1 cellular context compared by ENCODE assay signal in genomic region chr2:119029297-119029696, GRCh38.
TF ChIP-seq lines count a peak whose summit lies in the region.

No MANE protein-coding gene starts in this region.

TF ChIP-seq in H1, 55 proteins besides CTCF, POLR2A, EP300 and RAD21 (continued from another document):
- no peak for TF ChIP-seq CHD7 (IDR thresholded peaks at IDR 0.05; ENCODE audit: insufficient replicate concordance, low read length)
- TF ChIP-seq SIX5 (IDR thresholded peaks at IDR 0.05; ENCODE audit: low read depth, low read length) = no peak
- TF ChIP-seq SRF (IDR thresholded peaks at IDR 0.05; ENCODE audit: low read depth, low read length) = no peak
- TF ChIP-seq E2F6 (IDR thresholded peaks at IDR 0.05) = no peak
- TF ChIP-seq SIN3A (conservative IDR thresholded peaks at IDR 0.05 in 1 of 2, IDR thresholded peaks at IDR 0.05 in 1 of 2; ENCODE audit: low read depth in 1 of 2, low read length in 2 of 2) = no peak
- TF ChIP-seq CHD2 (IDR thresholded peaks at IDR 0.05; ENCODE audit: low read length) = no peak
